Comparison of ENCODE assay signal across 15 cellular contexts in the genomic region with DNA sequence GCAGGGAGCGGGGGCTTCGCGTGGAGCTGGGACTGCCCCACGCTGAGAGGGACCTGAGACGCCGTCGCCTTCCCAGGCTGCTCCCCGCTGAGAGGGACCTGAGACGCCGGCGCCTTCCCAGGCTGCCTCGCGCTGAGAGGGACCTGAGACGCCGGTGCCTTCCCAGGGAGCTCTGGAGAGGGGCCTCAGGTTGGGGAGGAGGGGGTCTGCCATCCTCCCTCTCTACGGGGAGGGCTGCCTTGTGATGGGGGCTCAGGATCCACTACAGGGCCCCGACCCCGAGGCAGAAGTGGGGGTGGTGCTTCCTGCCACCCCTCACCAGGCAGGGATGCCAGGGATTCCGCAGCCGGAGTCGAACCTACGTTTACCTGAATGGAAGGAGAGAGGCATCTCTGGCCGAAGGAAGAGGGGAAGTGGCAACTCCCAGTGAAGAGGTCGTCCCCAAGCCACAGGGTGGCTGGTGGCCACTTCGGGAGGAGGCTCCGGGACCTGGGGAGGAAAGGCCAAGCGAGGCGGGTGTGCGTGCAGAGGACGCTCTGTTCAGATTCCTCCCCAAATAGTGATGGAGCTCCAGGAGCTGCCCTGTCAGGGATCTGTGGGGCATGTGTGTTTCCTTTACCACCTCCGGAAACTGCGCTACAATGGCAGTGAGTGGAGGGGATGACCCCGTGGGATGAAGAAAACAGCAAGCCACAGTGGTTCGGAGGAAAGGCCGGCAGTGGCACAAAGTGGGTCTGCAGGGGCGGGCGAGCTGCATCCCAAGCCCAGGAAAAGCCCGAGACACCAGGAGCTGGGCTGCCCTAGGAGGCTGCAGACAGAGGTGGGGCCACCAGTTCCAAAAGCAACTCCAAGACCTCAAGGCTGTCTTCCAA.
A peak's percentile ranks its signal among the peaks of the same experiment; 100 is the strongest.
DNase-seq lines count a peak whose midpoint lies in the region; ATAC-seq and TF ChIP-seq lines count a peak whose summit lies in the region.
"Had no signal": no experiment of that assay in that cellular context is flagged by ENCODE, and none has a peak within 500 bp of the region (broad histone marks: within the 10 kb centered on the region; RNA-seq: fewer than 3 reads in every experiment).

No MANE protein-coding gene starts in this region.

- no peak overlapping the region for H3K4me3 Mint-ChIP-seq in glutamatergic neuron (ENCODE audit: unreplicated experiment)
- H3K4me3 Mint-ChIP-seq in activated CD8-positive, alpha-beta T cell treated with anti-CD3 and anti-CD28 coated beads, Interleukin-2, amount 10 ng/mL, durations not matched to agents 7 days and 5 days: no peak overlapping the region
- H3K4me3 Mint-ChIP-seq: activated naive CD8-positive, alpha-beta T cell; stimulated activated effector memory CD8-positive, alpha-beta T cell treated with anti-CD3 and anti-CD28 coated beads, Interleukin-12 subunit alpha, Interleukin-12 subunit beta, amount 100 ng/mL, for 72 hours had no signal

- no peak for TF ChIP-seq POLR2A in sigmoid colon (IDR thresholded peaks at IDR 0.05)

- no peak overlapping the region for H3K27ac Mint-ChIP-seq in glutamatergic neuron (ENCODE audit: unreplicated experiment)
- H3K27ac Mint-ChIP-seq in activated CD8-positive, alpha-beta T cell treated with anti-CD3 and anti-CD28 coated beads, Interleukin-2, amount 10 ng/mL, durations not matched to agents 7 days and 5 days: no peak overlapping the region
- H3K27ac Mint-ChIP-seq: activated naive CD8-positive, alpha-beta T cell; stimulated activated effector memory CD8-positive, alpha-beta T cell treated with anti-CD3 and anti-CD28 coated beads, Interleukin-12 subunit alpha, Interleukin-12 subunit beta, amount 100 ng/mL, for 72 hours had no signal

- CTCF ChIA-PET in HEK293 (lab: Yijun Ruan, JAX): interaction anchor here (0.7 kb wide), 1 partner anchor 9 kb away, joined by 4 read pairs; no protein-coding TSS in a partner anchor
- CTCF ChIA-PET in activated CD8-positive, alpha-beta T cell treated with anti-CD3 and anti-CD28 coated beads, Interleukin-2, amount 10 ng/mL, durations not matched to agents 7 days and 5 days (lab: Charles Lee): no interaction called here

- H3K27me3 ChIP-seq in sigmoid colon: no peaks in the 10 kb centered on the region
- H3K27me3 ChIP-seq: cardiac muscle cell had no signal

- H3K4me1 ChIP-seq in HEK293 (ENCODE audit: control insufficient read depth, insufficient read depth, low read length) (peaks cover 12% of the 10 kb centered on the region), sigmoid colon (peaks cover 0 to 21% (median 16%) of the 10 kb centered on the region in 4 donors)

- TF ChIP-seq EP300 in sigmoid colon (IDR thresholded peaks at IDR 0.05): no peak

- peaks cover 12% of the 10 kb centered on the region for H3K4me1 Mint-ChIP-seq in glutamatergic neuron (ENCODE audit: low read depth, unreplicated experiment)
- peaks cover 22% of the 10 kb centered on the region for H3K4me1 Mint-ChIP-seq in activated CD8-positive, alpha-beta T cell treated with anti-CD3 and anti-CD28 coated beads, Interleukin-2, amount 10 ng/mL, durations not matched to agents 7 days and 5 days (ENCODE audit: low read depth)
- H3K4me1 Mint-ChIP-seq: stimulated activated effector memory CD8-positive, alpha-beta T cell treated with anti-CD3 and anti-CD28 coated beads, Interleukin-12 subunit alpha, Interleukin-12 subunit beta, amount 100 ng/mL, for 72 hours had no signal

- DNase-seq in activated T-cell treated with anti-CD3 and anti-CD28 coated beads, Interleukin-2, amount 50 U/mL, for 1 hour: peak; percentile 10
- DNase-seq in activated T-cell treated with anti-CD3 and anti-CD28 coated beads for 4 hours: no peak
- peak; percentile 7 for DNase-seq in glutamatergic neuron
- DNase-seq in sigmoid colon: peak; percentile 53
- DNase-seq in midbrain (lab: John Stamatoyannopoulos, UW): no peak
- DNase-seq in NCI-H128 (lab: John Stamatoyannopoulos, UW; ENCODE audit: unreplicated experiment): no peak
- no peak for DNase-seq in activated CD8-positive, alpha-beta T cell treated with anti-CD3 and anti-CD28 coated beads, Interleukin-2, amount 10 ng/mL, durations not matched to agents 7 days and 5 days
- DNase-seq: NCI-H1930, NCI-H526, PC-9 had no signal

- 91 to 93% methylated on average over 38 of the region's 38 CpGs for WGBS in sigmoid colon, 2 donors

- peaks cover 18% of the 10 kb centered on the region for H3K36me3 Mint-ChIP-seq in glutamatergic neuron (ENCODE audit: unreplicated experiment)
- H3K36me3 Mint-ChIP-seq in activated CD8-positive, alpha-beta T cell treated with anti-CD3 and anti-CD28 coated beads, Interleukin-2, amount 10 ng/mL, durations not matched to agents 7 days and 5 days (ENCODE audit: low read depth): peaks cover 20% of the 10 kb centered on the region
- H3K36me3 Mint-ChIP-seq: stimulated activated effector memory CD8-positive, alpha-beta T cell treated with anti-CD3 and anti-CD28 coated beads, Interleukin-12 subunit alpha, Interleukin-12 subunit beta, amount 100 ng/mL, for 72 hours had no signal

- H3K27ac ChIP-seq in HEK293 (ENCODE audit: extremely low read depth, low read depth, low read length) (peak overlapping the region; percentile 58), sigmoid colon (no peak overlapping the region)
- H3K27ac ChIP-seq: cardiac muscle cell, PC-9, skin epidermis had no signal

- H3K9me3 ChIP-seq in HEK293 (ENCODE audit: control insufficient read depth, insufficient read depth, low read depth, low read length) (no peaks in the 10 kb centered on the region), sigmoid colon (peaks cover 5 to 11% (median 10%) of the 10 kb centered on the region in 4 donors)

- TF ChIP-seq CTCF in HEK293 (tag by site-specific recombination; IDR thresholded peaks at IDR 0.05): no peak
- no peak for TF ChIP-seq CTCF in glutamatergic neuron (IDR thresholded peaks at IDR 0.05; ENCODE audit: partially characterized antibody, unreplicated experiment)
- no peak for TF ChIP-seq CTCF in sigmoid colon (IDR thresholded peaks at IDR 0.05)

- H3K27me3 Mint-ChIP-seq in glutamatergic neuron (ENCODE audit: unreplicated experiment): peaks cover 2% of the 10 kb centered on the region
- peaks cover 2% of the 10 kb centered on the region for H3K27me3 Mint-ChIP-seq in activated CD8-positive, alpha-beta T cell treated with anti-CD3 and anti-CD28 coated beads, Interleukin-2, amount 10 ng/mL, durations not matched to agents 7 days and 5 days (ENCODE audit: low read depth)
- H3K27me3 Mint-ChIP-seq: activated naive CD8-positive, alpha-beta T cell had no signal

- H3K4me3 ChIP-seq in HEK293 (ENCODE audit: low read depth, low read length): no peak overlapping the region
- no peak overlapping the region for H3K4me3 ChIP-seq in sigmoid colon
- H3K4me3 ChIP-seq: cardiac muscle cell, PC-9, skin epidermis had no signal

- POLR2A ChIA-PET in HEK293 (lab: Yijun Ruan, JAX): no interaction called here
- POLR2A ChIA-PET in activated CD8-positive, alpha-beta T cell treated with anti-CD3 and anti-CD28 coated beads, Interleukin-2, amount 10 ng/mL, durations not matched to agents 7 days and 5 days (lab: Charles Lee): no interaction called here

- no peaks in the 10 kb centered on the region for H3K36me3 ChIP-seq in HEK293 (ENCODE audit: control insufficient read depth in 2 of 2, insufficient read depth in 1 of 2, low read length in 2 of 2)
- H3K36me3 ChIP-seq in sigmoid colon: no peaks in the 10 kb centered on the region
- H3K36me3 ChIP-seq: cardiac muscle cell had no signal

- H3K9me3 Mint-ChIP-seq in glutamatergic neuron (ENCODE audit: unreplicated experiment): peaks cover 11% of the 10 kb centered on the region
- H3K9me3 Mint-ChIP-seq in activated CD8-positive, alpha-beta T cell treated with anti-CD3 and anti-CD28 coated beads, Interleukin-2, amount 10 ng/mL, durations not matched to agents 7 days and 5 days (ENCODE audit: insufficient read depth): peaks cover 14% of the 10 kb centered on the region

- intact Hi-C loops in sigmoid colon (cut with DNase I): no loop called here

- ATAC-seq in activated CD8-positive, alpha-beta T cell treated with anti-CD3 and anti-CD28 coated beads, Interleukin-2, amount 10 ng/mL, durations not matched to agents 7 days and 5 days: no peak

TF ChIP-seq in HEK293, 187 proteins besides CTCF, POLR2A, EP300 and RAD21:
- no peak for TF ChIP-seq ZSCAN16 (tag by site-specific recombination; IDR thresholded peaks at IDR 0.05)
- TF ChIP-seq, protein P1, sequence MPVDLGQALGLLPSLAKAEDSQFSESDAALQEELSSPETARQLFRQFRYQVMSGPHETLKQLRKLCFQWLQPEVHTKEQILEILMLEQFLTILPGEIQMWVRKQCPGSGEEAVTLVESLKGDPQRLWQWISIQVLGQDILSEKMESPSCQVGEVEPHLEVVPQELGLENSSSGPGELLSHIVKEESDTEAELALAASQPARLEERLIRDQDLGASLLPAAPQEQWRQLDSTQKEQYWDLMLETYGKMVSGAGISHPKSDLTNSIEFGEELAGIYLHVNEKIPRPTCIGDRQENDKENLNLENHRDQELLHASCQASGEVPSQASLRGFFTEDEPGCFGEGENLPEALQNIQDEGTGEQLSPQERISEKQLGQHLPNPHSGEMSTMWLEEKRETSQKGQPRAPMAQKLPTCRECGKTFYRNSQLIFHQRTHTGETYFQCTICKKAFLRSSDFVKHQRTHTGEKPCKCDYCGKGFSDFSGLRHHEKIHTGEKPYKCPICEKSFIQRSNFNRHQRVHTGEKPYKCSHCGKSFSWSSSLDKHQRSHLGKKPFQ (tag by site-specific recombination; IDR thresholded peaks at IDR 0.05): no peak
- TF ChIP-seq ZNF561 (tag by site-specific recombination; IDR thresholded peaks at IDR 0.05; ENCODE audit: borderline replicate concordance): no peak
- peak; percentile 20; the same call in 1 of the 2 replicates for TF ChIP-seq PATZ1 (tag by site-specific recombination; IDR thresholded peaks at IDR 0.05)
- TF ChIP-seq BCL11A (tag by site-specific recombination; IDR thresholded peaks at IDR 0.05; ENCODE audit: low read depth): no peak
- peak; percentile 1; the same call in 1 of the 2 replicates for TF ChIP-seq GLIS1 (tag by site-specific recombination; IDR thresholded peaks at IDR 0.05)
- TF ChIP-seq ZIC2 (tag by site-specific recombination; IDR thresholded peaks at IDR 0.05): peak; percentile 75

Comparison
In these comparisons a context has a peak if more than half of its experiments do, and no peak if none do; other contexts are left out.
1. DNase-seq: peak in activated T-cell treated with anti-CD3 and anti-CD28 coated beads, Interleukin-2, amount 50 U/mL, for 1 hour (single experiment), glutamatergic neuron (single experiment) and sigmoid colon (single experiment); none in activated T-cell treated with anti-CD3 and anti-CD28 coated beads for 4 hours (single experiment), midbrain (single experiment), NCI-H128 (single experiment) and activated CD8-positive, alpha-beta T cell treated with anti-CD3 and anti-CD28 coated beads, Interleukin-2, amount 10 ng/mL, durations not matched to agents 7 days and 5 days (single experiment).